Comparison of ENCODE assay signal across 1 cellular context in genomic region chr20:35902545-35902941, GRCh38.
TF ChIP-seq lines count a peak whose summit lies in the region.

No MANE protein-coding gene starts in this region.

TF ChIP-seq in K562, 482 proteins besides CTCF, POLR2A, EP300 and RAD21 (continued from another document):
- TF ChIP-seq, protein P1, sequence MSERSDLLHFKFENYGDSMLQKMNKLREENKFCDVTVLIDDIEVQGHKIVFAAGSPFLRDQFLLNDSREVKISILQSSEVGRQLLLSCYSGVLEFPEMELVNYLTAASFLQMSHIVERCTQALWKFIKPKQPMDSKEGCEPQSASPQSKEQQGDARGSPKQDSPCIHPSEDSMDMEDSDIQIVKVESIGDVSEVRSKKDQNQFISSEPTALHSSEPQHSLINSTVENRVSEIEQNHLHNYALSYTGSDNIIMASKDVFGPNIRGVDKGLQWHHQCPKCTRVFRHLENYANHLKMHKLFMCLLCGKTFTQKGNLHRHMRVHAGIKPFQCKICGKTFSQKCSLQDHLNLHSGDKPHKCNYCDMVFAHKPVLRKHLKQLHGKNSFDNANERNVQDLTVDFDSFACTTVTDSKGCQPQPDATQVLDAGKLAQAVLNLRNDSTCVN (CRISPR knock-in tag; IDR thresholded peaks at IDR 0.05) = no peak
- TF ChIP-seq, protein P2, sequence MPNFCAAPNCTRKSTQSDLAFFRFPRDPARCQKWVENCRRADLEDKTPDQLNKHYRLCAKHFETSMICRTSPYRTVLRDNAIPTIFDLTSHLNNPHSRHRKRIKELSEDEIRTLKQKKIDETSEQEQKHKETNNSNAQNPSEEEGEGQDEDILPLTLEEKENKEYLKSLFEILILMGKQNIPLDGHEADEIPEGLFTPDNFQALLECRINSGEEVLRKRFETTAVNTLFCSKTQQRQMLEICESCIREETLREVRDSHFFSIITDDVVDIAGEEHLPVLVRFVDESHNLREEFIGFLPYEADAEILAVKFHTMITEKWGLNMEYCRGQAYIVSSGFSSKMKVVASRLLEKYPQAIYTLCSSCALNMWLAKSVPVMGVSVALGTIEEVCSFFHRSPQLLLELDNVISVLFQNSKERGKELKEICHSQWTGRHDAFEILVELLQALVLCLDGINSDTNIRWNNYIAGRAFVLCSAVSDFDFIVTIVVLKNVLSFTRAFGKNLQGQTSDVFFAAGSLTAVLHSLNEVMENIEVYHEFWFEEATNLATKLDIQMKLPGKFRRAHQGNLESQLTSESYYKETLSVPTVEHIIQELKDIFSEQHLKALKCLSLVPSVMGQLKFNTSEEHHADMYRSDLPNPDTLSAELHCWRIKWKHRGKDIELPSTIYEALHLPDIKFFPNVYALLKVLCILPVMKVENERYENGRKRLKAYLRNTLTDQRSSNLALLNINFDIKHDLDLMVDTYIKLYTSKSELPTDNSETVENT (CRISPR knock-in tag; IDR thresholded peaks at IDR 0.05) = no peak
- TF ChIP-seq KDM1A (IDR thresholded peaks at IDR 0.05) (peak; percentile 24 to 26; a peak in 2 of 4 replicates), ATF2 (CRISPR knock-in tag; IDR thresholded peaks at IDR 0.05) (no peak), PHF21A (IDR thresholded peaks at IDR 0.05; ENCODE audit: borderline replicate concordance, low read depth) (peak; percentile 77; the same call in 1 of the 2 replicates), NKRF (IDR thresholded peaks at IDR 0.05; ENCODE audit: borderline replicate concordance) (no peak), TCF7L2 (IDR thresholded peaks at IDR 0.05; ENCODE audit: low read depth, low read length) (no peak), DACH1 (IDR thresholded peaks at IDR 0.05; ENCODE audit: partially characterized antibody) (no peak), ZNF354B (CRISPR knock-in tag; IDR thresholded peaks at IDR 0.05) (no peak)
